ENCODE assay signal across 8 cellular contexts in the genomic region with DNA sequence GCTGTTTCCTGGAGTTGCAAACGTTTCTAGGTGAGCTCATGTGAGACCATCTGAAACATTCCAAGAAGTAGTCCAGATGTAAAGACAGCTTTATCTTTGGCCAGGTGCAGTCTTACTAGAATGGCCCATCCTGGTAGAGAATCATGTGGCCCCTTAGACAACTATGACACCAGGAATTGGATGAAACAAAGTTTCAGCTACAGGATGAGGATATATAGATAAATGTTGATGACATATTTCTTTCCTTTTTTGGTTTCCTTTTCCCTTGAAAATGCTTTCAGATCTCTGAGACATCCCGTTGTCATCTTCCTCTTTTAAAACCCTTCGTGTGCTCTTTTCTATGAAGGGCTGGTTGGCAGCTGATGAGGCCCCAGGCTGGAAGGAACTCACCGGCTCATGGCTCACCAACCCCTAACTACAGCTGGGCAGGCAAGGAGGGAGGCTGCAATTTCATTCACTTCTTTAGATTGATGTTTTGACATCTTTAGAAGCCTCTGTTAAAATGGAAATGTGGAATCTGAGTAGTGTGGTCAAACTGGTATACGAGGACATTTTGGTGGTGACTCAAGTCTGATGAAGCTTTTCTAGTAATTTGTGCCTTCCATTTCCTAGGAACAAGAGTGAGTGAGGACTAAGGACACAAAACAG.
DNase-seq lines count a peak whose midpoint lies in the region; ATAC-seq, FAIRE-seq and TF ChIP-seq lines count a peak whose summit lies in the region.

No MANE protein-coding gene starts in this region.

- no TSS peak for BruUV-seq in PC-3 (replicated peaks; lab: Mats Ljungman, UMichigan)

- peak; percentile 63 for FAIRE-seq in GM19239 (lab: Jason Lieb, UNC)
- no peak for FAIRE-seq in HTR-8/SVneo (lab: Jason Lieb, UNC)

- no peaks in the 10 kb centered on the region for H3K9me3 Mint-ChIP-seq in chondrocyte (ENCODE audit: low read depth)

- H3K4me1 ChIP-seq in PC-3 (ENCODE audit: insufficient read depth, low read length) = peaks cover 10% of the 10 kb centered on the region; the same call in 1 of the 2 replicates

- no peaks in the 10 kb centered on the region for H3K9me3 ChIP-seq in PC-3 (ENCODE audit: low read length)

- ATAC-seq in PC-3 (no peak), sciatic nerve (peak; percentile 49), HG03159 (IDR thresholded peaks at IDR 0.05; ENCODE audit: unreplicated experiment) (no peak), HG02678 (IDR thresholded peaks at IDR 0.05; ENCODE audit: unreplicated experiment) (no peak)

- H3K36me3 ChIP-seq in PC-3 (ENCODE audit: low read depth, low read length) = no peaks in the 10 kb centered on the region

- peaks cover 30% of the 10 kb centered on the region for H3K4me1 Mint-ChIP-seq in chondrocyte (ENCODE audit: low read depth)

- no peak overlapping the region for H3K4me3 ChIP-seq in PC-3 (ENCODE audit: low read length)

- intact Hi-C loops in PC-3 (cut with micrococcal nuclease) = no loop called here
- intact Hi-C loops in sciatic nerve (cut with DNase I) = no loop called here

- H4K20me1 ChIP-seq in PC-3 (ENCODE audit: low read length) = no peaks in the 10 kb centered on the region

- no peak overlapping the region for H3K27ac ChIP-seq in PC-3 (ENCODE audit: low read length)

- no peaks in the 10 kb centered on the region for H3K27me3 ChIP-seq in PC-3 (ENCODE audit: low read length)

- CTCF ChIA-PET in PC-3 (lab: Charles Lee) = interaction anchor here (0.8 kb wide), 1 partner anchor 9 kb away, joined by 3 read pairs; no protein-coding TSS in a partner anchor

- POLR2A ChIA-PET in PC-3 (lab: Charles Lee; ENCODE audit: unreplicated experiment) = interaction anchor here (0.5 kb wide), 1 partner anchor 1139 kb away, joined by 3 read pairs; no protein-coding TSS in a partner anchor

- no peaks in the 10 kb centered on the region for H3K9me2 ChIP-seq in PC-3 (replicated peaks; ENCODE audit: low read length)

- H3K27me3 Mint-ChIP-seq in chondrocyte (ENCODE audit: low read depth) = no peaks in the 10 kb centered on the region

- peak overlapping the region; percentile 29; the same call in 1 of the 2 replicates for H3K4me2 ChIP-seq in PC-3 (ENCODE audit: low read length)

- TF ChIP-seq CTCF in PC-3 (conservative IDR thresholded peaks at IDR 0.05; ENCODE audit: low read depth, low read length) (no peak), chondrocyte (IDR thresholded peaks at IDR 0.05) (no peak)

- H3F3A ChIP-seq in PC-3 (ENCODE audit: low read length, unreplicated experiment) = no peaks in the 10 kb centered on the region

- no peaks in the 10 kb centered on the region for H3K79me2 ChIP-seq in PC-3 (ENCODE audit: low read length)

- no peak overlapping the region for H3K4me3 Mint-ChIP-seq in chondrocyte (ENCODE audit: unreplicated experiment)

- no peaks in the 10 kb centered on the region for H3K36me3 Mint-ChIP-seq in chondrocyte (ENCODE audit: low read depth)

- 0 out of 2 replicates have a peak overlapping the region, but pooled peaks have one; percentile 37 for H2AFZ ChIP-seq in PC-3 (ENCODE audit: low read length)

- DNase-seq in GM19239 (ENCODE audit: insufficient read length, low spot score) (no peak), PC-3 (peak; percentile 23), chondrocyte (ENCODE audit: low spot score) (no peak), sciatic nerve (ENCODE audit: low spot score) (no peak), HTR-8/SVneo (ENCODE audit: insufficient read length, low spot score) (no peak), COLO829 (ENCODE audit: low spot score) (no peak)

- H3K27ac Mint-ChIP-seq in chondrocyte (ENCODE audit: unreplicated experiment) = peak overlapping the region; percentile 19

- H3K9ac ChIP-seq in PC-3 (ENCODE audit: low read length) = no peak overlapping the region
